14 cellular contexts compared by ENCODE assay signal in the genomic region with DNA sequence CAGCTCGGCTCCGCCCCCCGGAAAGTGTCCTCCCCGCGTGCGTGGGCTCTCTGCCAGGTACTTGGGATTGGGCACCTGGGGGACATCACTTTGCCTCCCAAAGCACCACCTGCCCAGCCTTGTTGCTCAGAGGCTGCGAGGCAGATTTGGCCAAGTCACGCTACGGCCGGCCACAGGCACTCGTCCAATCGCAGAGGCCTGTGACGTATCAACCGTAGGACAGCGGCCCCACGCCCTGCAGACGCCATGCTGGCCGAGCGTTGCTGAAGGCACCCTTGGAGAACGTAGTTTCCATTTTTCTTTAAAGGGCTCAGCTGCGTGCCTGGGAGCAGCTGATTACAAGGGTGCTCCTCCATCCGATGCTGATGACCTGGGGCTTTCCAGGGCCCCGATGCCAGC. TPM values are rescaled to one million over a fixed set of nuclear protein-coding genes. Genes with fewer than 3 reads are reported as not detected.
A peak's percentile ranks its signal among the peaks of the same experiment; 100 is the strongest.
DNase-seq lines count a peak whose midpoint lies in the region; ATAC-seq, FAIRE-seq and TF ChIP-seq lines count a peak whose summit lies in the region.
"Had no signal": no experiment of that assay in that cellular context is flagged by ENCODE, and none has a peak within 500 bp of the region (broad histone marks: within the 10 kb centered on the region; RNA-seq: fewer than 3 reads in every experiment).

No MANE protein-coding gene starts in this region.

- H3K79me2 ChIP-seq in PC-9 (ENCODE audit: low read depth) = peaks cover 36% of the 10 kb centered on the region

- H3K27ac ChIP-seq in PC-9 (no peak overlapping the region), kidney (ENCODE audit: low read depth in 2 of 2, low read length in 2 of 2) (no peak overlapping the region)
- H3K27ac ChIP-seq: brain microvascular endothelial cell had no signal

- peaks cover 10 to 36% (median 22%) of the 10 kb centered on the region in 3 donors for H3K4me1 Mint-ChIP-seq in T-cell

- H3K9me3 Mint-ChIP-seq in T-cell = no peaks in the 10 kb centered on the region
- H3K9me3 Mint-ChIP-seq: activated naive CD4-positive, alpha-beta T cell treated with anti-CD3 and anti-CD28 coated beads, Interleukin-2, amount 50 U/mL, for 24 hours had no signal

- peaks cover 11 to 35% of the 10 kb centered on the region in 2 donors for H3K27me3 Mint-ChIP-seq in T-cell

- TF ChIP-seq CTCF in PC-9 (conservative IDR thresholded peaks at IDR 0.05) (no peak), kidney (IDR thresholded peaks at IDR 0.05; ENCODE audit: borderline replicate concordance, extremely low read depth, insufficient read depth) (no peak)

- H3K4me3 Mint-ChIP-seq in T-cell = no peak overlapping the region
- H3K4me3 Mint-ChIP-seq: activated naive CD4-positive, alpha-beta T cell treated with anti-CD3 and anti-CD28 coated beads, Interleukin-2, amount 50 U/mL, for 24 hours had no signal

- intact Hi-C loops in PC-9 (cut with micrococcal nuclease; ENCODE audit: unreplicated experiment) (no loop called here), kidney (cut with DNase I) (no loop called here)

- POLR2A ChIA-PET in PC-9 (lab: Charles Lee; ENCODE audit: unreplicated experiment) = no interaction called here
- POLR2A ChIA-PET in T-cell (lab: Charles Lee) = no interaction called here

- H3K36me3 Mint-ChIP-seq in T-cell = no peaks in the 10 kb centered on the region
- H3K36me3 Mint-ChIP-seq: activated naive CD4-positive, alpha-beta T cell treated with anti-CD3 and anti-CD28 coated beads, Interleukin-2, amount 50 U/mL, for 24 hours had no signal

- peaks cover 16% of the 10 kb centered on the region for H3K4me1 ChIP-seq in PC-9 (replicated peaks; ENCODE audit: insufficient read depth)
- H3K4me1 ChIP-seq in kidney (ENCODE audit: control insufficient read depth in 1 of 2, insufficient read depth in 1 of 2, low read depth in 1 of 2, low read length in 2 of 2) = no peaks in the 10 kb centered on the region

- 0 out of 2 replicates have a peak, but pooled peaks cover 11% of the 10 kb centered on the region for H3F3A ChIP-seq in PC-9 (ENCODE audit: insufficient read depth, low read depth)

- no peaks in the 10 kb centered on the region for H3K27me3 ChIP-seq in PC-9 (ENCODE audit: insufficient read depth, low read depth)

- no peaks in the 10 kb centered on the region for H3K36me3 ChIP-seq in PC-9 (ENCODE audit: low read depth)
- no peaks in the 10 kb centered on the region for H3K36me3 ChIP-seq in kidney (ENCODE audit: control insufficient read depth in 1 of 2, insufficient read depth in 2 of 2, low read length in 2 of 2)
- H3K36me3 ChIP-seq: brain microvascular endothelial cell had no signal

- CTCF ChIA-PET in PC-9 (lab: Charles Lee) = no interaction called here
- CTCF ChIA-PET in T-cell (lab: Charles Lee) = no interaction called here

- no peak overlapping the region for H2AFZ ChIP-seq in PC-9

- H3K27ac Mint-ChIP-seq in T-cell = no peak overlapping the region
- H3K27ac Mint-ChIP-seq: activated naive CD4-positive, alpha-beta T cell treated with anti-CD3 and anti-CD28 coated beads, Interleukin-2, amount 50 U/mL, for 24 hours had no signal

- H3K9ac ChIP-seq in kidney (ENCODE audit: low read length in 2 of 2) = no peak overlapping the region

- no peaks in the 10 kb centered on the region; the same call in 1 of the 2 replicates for H4K20me1 ChIP-seq in PC-9 (ENCODE audit: insufficient read depth)

- ATAC-seq in T-cell (replicated peaks in 1 of 4) (no peak), GM19035 (IDR thresholded peaks at IDR 0.05; ENCODE audit: unreplicated experiment) (no peak)

- no peaks in the 10 kb centered on the region for H3K9me3 ChIP-seq in PC-9 (ENCODE audit: insufficient read depth, low read depth)
- no peaks in the 10 kb centered on the region for H3K9me3 ChIP-seq in kidney (ENCODE audit: control insufficient read depth in 1 of 2, low read length in 2 of 2)

- DNase-seq in DMS79 (lab: John Stamatoyannopoulos, UW) (peak; percentile 92), NCI-H1105 (lab: John Stamatoyannopoulos, UW) (peak; percentile 78), PC-9 (no peak), kidney (peak; percentile 57), T-cell (no peak), SIG-M5 (lab: John Stamatoyannopoulos, UW) (no peak)
- DNase-seq in activated CD4-positive, alpha-beta T cell treated with anti-CD3 and anti-CD28 coated beads, Interleukin-2, amount 50 U/mL, for 48 hours = no peak
- DNase-seq: activated CD4-positive, CD25-positive, alpha-beta regulatory T cell treated with anti-CD3 and anti-CD28 coated beads, Interleukin-2, amount 50 U/mL, for 72 hours; activated T-cell treated with anti-CD3 and anti-CD28 coated beads, Interleukin-2, amount 50 U/mL, for 1 hour; brain microvascular endothelial cell; T-helper 2 cell had no signal

- BruUV-seq in PC-9 (replicated peaks; lab: Mats Ljungman, UMichigan) = no TSS peak

- peak overlapping the region; percentile 73 for H3K4me2 ChIP-seq in PC-9

- H3K4me3 ChIP-seq in PC-9 = 0 out of 2 replicates have a peak overlapping the region, but pooled peaks have one; percentile 53
- H3K4me3 ChIP-seq in kidney (ENCODE audit: low read length in 2 of 2) = no peak overlapping the region

- H3K9me2 ChIP-seq in PC-9 (ENCODE audit: insufficient read depth) = no peaks in the 10 kb centered on the region

- no peak for FAIRE-seq in kidney (lab: Jason Lieb, UNC)
- FAIRE-seq: GM12891 had no signal

RNA-seq across cellular contexts. Expression of a gene that starts 3.1 kb away (rescaled TPM):
- total RNA-seq in PC-9 (2021) = 0.98 and 1.3 TPM in 2 replicates
- 0.09 TPM for total RNA-seq in kidney
- not detected for polyA plus RNA-seq in kidney (ENCODE audit: insufficient read depth, low read depth, low replicate concordance)
- under 1 TPM in 3 of 5 donors, not detected in 2; 0.33 to 0.63 (median 0.53) TPM for total RNA-seq in T-cell

Comparison
In these comparisons a context has a peak if more than half of its experiments do, and no peak if none do; other contexts are left out.
1. DNase-seq: peak in DMS79 (single experiment), NCI-H1105 (single experiment) and kidney (single experiment); none in PC-9 (0 of 2), T-cell (0 of 34), activated CD4-positive, alpha-beta T cell treated with anti-CD3 and anti-CD28 coated beads, Interleukin-2, amount 50 U/mL, for 48 hours (0 of 2) and SIG-M5 (single experiment).